Comparison of ENCODE assay signal across 1 cellular context in genomic region chr4:94451669-94452475, GRCh38.
A peak's percentile ranks its signal among the peaks of the same experiment; 100 is the strongest.
TF ChIP-seq lines count a peak whose summit lies in the region.

Gene PDLIM5, plus strand, starts transcription at chr4:94451942. Its CDS starts 3,347 bp downstream, at chr4:94455289.

TF ChIP-seq in HepG2, 621 proteins besides CTCF, POLR2A, EP300 and RAD21 (continued from another document and continues in another):
- TF ChIP-seq ZBTB3 (CRISPR knock-in tag; IDR thresholded peaks at IDR 0.05; ENCODE audit: borderline replicate concordance, low read depth) = no peak
- no peak for TF ChIP-seq AKNA (CRISPR knock-in tag; IDR thresholded peaks at IDR 0.05; ENCODE audit: borderline replicate concordance)
- peak; percentile 66; the same call in 1 of the 2 replicates for TF ChIP-seq ZBTB25 (CRISPR knock-in tag; IDR thresholded peaks at IDR 0.05)
- TF ChIP-seq REPIN1 (CRISPR knock-in tag; IDR thresholded peaks at IDR 0.05; ENCODE audit: borderline replicate concordance, low read depth) = peak; percentile 60; the same call in 1 of the 2 replicates
- TF ChIP-seq HMGXB3 (CRISPR knock-in tag; IDR thresholded peaks at IDR 0.05; ENCODE audit: borderline replicate concordance) = 0 out of 2 replicates have a peak, but pooled peaks have one; percentile 44
- TF ChIP-seq ZNF33B (CRISPR knock-in tag; IDR thresholded peaks at IDR 0.05) = no peak; the same call in 1 of the 2 replicates
- peak; percentile 80 for TF ChIP-seq ETV5 (CRISPR knock-in tag; IDR thresholded peaks at IDR 0.05; ENCODE audit: borderline replicate concordance)
- no peak for TF ChIP-seq MLX (CRISPR knock-in tag; IDR thresholded peaks at IDR 0.05)
- no peak for TF ChIP-seq ZSCAN5A (CRISPR knock-in tag; IDR thresholded peaks at IDR 0.05; ENCODE audit: borderline replicate concordance)
- no peak; the same call in 1 of the 2 replicates for TF ChIP-seq ZBTB44 (CRISPR knock-in tag; IDR thresholded peaks at IDR 0.05)
- no peak for TF ChIP-seq ATF3 (CRISPR knock-in tag; IDR thresholded peaks at IDR 0.05)
- no peak for TF ChIP-seq ZNF660 (CRISPR knock-in tag; IDR thresholded peaks at IDR 0.05; ENCODE audit: borderline replicate concordance, low read depth)
- peak; percentile 42; the same call in 1 of the 2 replicates for TF ChIP-seq HOXD1 (CRISPR knock-in tag; IDR thresholded peaks at IDR 0.05)
- TF ChIP-seq ZNF724P (CRISPR knock-in tag; IDR thresholded peaks at IDR 0.05; ENCODE audit: borderline replicate concordance) = no peak
- TF ChIP-seq UBTF (CRISPR knock-in tag; IDR thresholded peaks at IDR 0.05) = peak; percentile 97
- TF ChIP-seq REL (CRISPR knock-in tag; conservative IDR thresholded peaks at IDR 0.05) = no peak; the same call in 1 of the 2 replicates
- no peak for TF ChIP-seq ZBTB7A (CRISPR knock-in tag; IDR thresholded peaks at IDR 0.05)
- TF ChIP-seq KAT2B (IDR thresholded peaks at IDR 0.05; ENCODE audit: borderline replicate concordance, low read depth, low read length) = no peak
- TF ChIP-seq SPEN (CRISPR knock-in tag; IDR thresholded peaks at IDR 0.05; ENCODE audit: low read depth) = peak; percentile 69; the same call in 1 of the 2 replicates
- TF ChIP-seq ETS1 (CRISPR knock-in tag; IDR thresholded peaks at IDR 0.05) = no peak
- peak; percentile 49; the same call in 1 of the 2 replicates for TF ChIP-seq RERE (CRISPR knock-in tag; IDR thresholded peaks at IDR 0.05; ENCODE audit: low read depth)
